19 cellular contexts compared by ENCODE assay signal in genomic region chr11:27414644-27415043, GRCh38.
"Had no signal": no experiment of that assay in that cellular context is flagged by ENCODE, and none has a peak within 500 bp of the region (broad histone marks: within the 10 kb centered on the region; RNA-seq: fewer than 3 reads in every experiment).

No MANE protein-coding gene starts in this region.

- H3K27me3 ChIP-seq: gastrocnemius medialis, heart left ventricle, tibial artery, uterus had no signal

- H3K4me1 Mint-ChIP-seq: activated CD4-positive, alpha-beta memory T cell treated with anti-CD3 and anti-CD28 coated beads, Interleukin-2, amount 10 ng/mL, durations not matched to agents 7 days and 5 days; activated CD8-positive, alpha-beta memory T cell treated with anti-CD3 and anti-CD28 coated beads, Interleukin-2, amount 10 ng/mL, durations not matched to agents 7 days and 5 days; activated naive CD8-positive, alpha-beta T cell treated with anti-CD3 and anti-CD28 coated beads, Interleukin-2, amount 50 U/mL, for 24 hours had no signal

- H3K27me3 Mint-ChIP-seq: activated naive CD8-positive, alpha-beta T cell treated with anti-CD3 and anti-CD28 coated beads, Interleukin-2, amount 50 U/mL, for 24 hours had no signal

- ATAC-seq: activated CD8-positive, alpha-beta memory T cell treated with anti-CD3 and anti-CD28 coated beads, Interleukin-2, amount 10 ng/mL, durations not matched to agents 7 days and 5 days; activated naive CD8-positive, alpha-beta T cell treated with anti-CD3 and anti-CD28 coated beads, Interleukin-2, amount 50 U/mL, for 24 hours; gastrocnemius medialis; heart left ventricle; left ventricle myocardium superior had no signal

- H3K27ac ChIP-seq: gastrocnemius medialis, heart left ventricle, tibial artery, uterus had no signal

- H3K36me3 ChIP-seq: gastrocnemius medialis, heart left ventricle, uterus had no signal

- DNase-seq: activated CD4-positive, alpha-beta memory T cell treated with anti-CD3 and anti-CD28 coated beads, Interleukin-2, amount 10 ng/mL, durations not matched to agents 7 days and 5 days; activated CD8-positive, alpha-beta memory T cell treated with anti-CD3 and anti-CD28 coated beads, Interleukin-2, amount 10 ng/mL, durations not matched to agents 7 days and 5 days; activated naive CD4-positive, alpha-beta T cell treated with anti-CD3 and anti-CD28 coated beads for 36 hours; activated naive CD8-positive, alpha-beta T cell treated with anti-CD3 and anti-CD28 coated beads, Interleukin-2, amount 50 U/mL, for 24 hours; aorta; cerebellar nuclear complex; cortex of kidney; gastrocnemius medialis; heart left ventricle; left ventricle myocardium superior; retina; stimulated activated CD4-positive, alpha-beta T cell treated with anti-CD3 and anti-CD28 coated beads, Interleukin-12 subunit alpha, Interleukin-12 subunit beta, amount 100 ng/mL, for 4 hours; stimulated activated CD4-positive, alpha-beta T cell treated with anti-CD3 and anti-CD28 coated beads, Interleukin-1b, Interleukin-23, amount 100 ng/mL, for 48 hours; stimulated activated CD8-positive, alpha-beta memory T cell treated with anti-CD3 and anti-CD28 coated beads, Interleukin-4, amount 100 ng/mL, for 48 hours; stimulated activated naive CD4-positive, alpha-beta T cell; T-helper 2 cell; tibial artery; uterus had no signal

- H3K36me3 Mint-ChIP-seq: activated CD8-positive, alpha-beta memory T cell treated with anti-CD3 and anti-CD28 coated beads, Interleukin-2, amount 10 ng/mL, durations not matched to agents 7 days and 5 days had no signal

- H3K9me3 ChIP-seq: gastrocnemius medialis, tibial artery, uterus had no signal

- H3K4me3 ChIP-seq: gastrocnemius medialis, heart left ventricle, tibial artery, uterus had no signal

- H3K4me3 Mint-ChIP-seq: activated CD4-positive, alpha-beta memory T cell treated with anti-CD3 and anti-CD28 coated beads, Interleukin-2, amount 10 ng/mL, durations not matched to agents 7 days and 5 days; activated CD8-positive, alpha-beta memory T cell treated with anti-CD3 and anti-CD28 coated beads, Interleukin-2, amount 10 ng/mL, durations not matched to agents 7 days and 5 days; activated naive CD4-positive, alpha-beta T cell treated with anti-CD3 and anti-CD28 coated beads for 36 hours; activated naive CD8-positive, alpha-beta T cell treated with anti-CD3 and anti-CD28 coated beads, Interleukin-2, amount 50 U/mL, for 24 hours; neural crest cell had no signal

- H3K4me1 ChIP-seq: uterus had no signal

- H3K27ac Mint-ChIP-seq: activated CD4-positive, alpha-beta memory T cell treated with anti-CD3 and anti-CD28 coated beads, Interleukin-2, amount 10 ng/mL, durations not matched to agents 7 days and 5 days; activated CD8-positive, alpha-beta memory T cell treated with anti-CD3 and anti-CD28 coated beads, Interleukin-2, amount 10 ng/mL, durations not matched to agents 7 days and 5 days; activated naive CD4-positive, alpha-beta T cell treated with anti-CD3 and anti-CD28 coated beads for 36 hours; activated naive CD8-positive, alpha-beta T cell treated with anti-CD3 and anti-CD28 coated beads, Interleukin-2, amount 50 U/mL, for 24 hours had no signal

- H3K9me3 Mint-ChIP-seq: activated CD4-positive, alpha-beta memory T cell treated with anti-CD3 and anti-CD28 coated beads, Interleukin-2, amount 10 ng/mL, durations not matched to agents 7 days and 5 days; activated naive CD4-positive, alpha-beta T cell treated with anti-CD3 and anti-CD28 coated beads for 36 hours; activated naive CD8-positive, alpha-beta T cell treated with anti-CD3 and anti-CD28 coated beads, Interleukin-2, amount 50 U/mL, for 24 hours had no signal
